11 cellular contexts compared by ENCODE assay signal in genomic region chr10:90047243-90047729, GRCh38.
A peak's percentile ranks its signal among the peaks of the same experiment; 100 is the strongest.
DNase-seq lines count a peak whose midpoint lies in the region; ATAC-seq and TF ChIP-seq lines count a peak whose summit lies in the region.
"Had no signal": no experiment of that assay in that cellular context is flagged by ENCODE, and none has a peak within 500 bp of the region (broad histone marks: within the 10 kb centered on the region; RNA-seq: fewer than 3 reads in every experiment).

No MANE protein-coding gene starts in this region.

- no peak overlapping the region for H2BK5ac ChIP-seq in mesendoderm (ENCODE audit: low read length)

- peak overlapping the region; percentile 33 to 80 (median 70); a peak in 20 of 22 replicates for H3K27ac ChIP-seq in BLaER1 treated with 17β-estradiol and CSF1 and Interleukin-3, amounts not matched to agents 10 nM and 100 nM
- H3K27ac ChIP-seq in body of pancreas (no peak overlapping the region), mesendoderm (ENCODE audit: low read depth, low read length) (no peak overlapping the region), suprapubic skin (no peak overlapping the region), smooth muscle cell (ENCODE audit: low read depth) (no peak overlapping the region)

- intact Hi-C loops in body of pancreas (cut with DNase I) = no loop called here

- H4K8ac ChIP-seq in mesendoderm (ENCODE audit: low read depth, low read length) = no peak overlapping the region

- H4K20me1 ChIP-seq in BLaER1 treated with 17β-estradiol and CSF1 and Interleukin-3, amounts not matched to agents 10 nM and 100 nM = no peaks in the 10 kb centered on the region
- H4K20me1 ChIP-seq in smooth muscle cell (ENCODE audit: low read depth) = no peaks in the 10 kb centered on the region

- H2AK5ac ChIP-seq in mesendoderm (ENCODE audit: low read length) = no peak overlapping the region

- H3K9me3 ChIP-seq in BLaER1 treated with 17β-estradiol and CSF1 and Interleukin-3, amounts not matched to agents 10 nM and 100 nM (replicated peaks in 1 of 11) = peaks cover 43 to 68% (median 60%) of the 10 kb centered on the region in 11 experiments
- no peaks in the 10 kb centered on the region for H3K9me3 ChIP-seq in body of pancreas
- no peaks in the 10 kb centered on the region for H3K9me3 ChIP-seq in suprapubic skin
- no peaks in the 10 kb centered on the region for H3K9me3 ChIP-seq in smooth muscle cell (replicated peaks; ENCODE audit: low read depth)

- H3K9ac ChIP-seq in BLaER1 treated with 17β-estradiol and CSF1 and Interleukin-3, amounts not matched to agents 10 nM and 100 nM = peak overlapping the region in 8 of 11 experiments; percentile 2 to 53 (median 14); a peak in 8 of 22 replicates
- H3K9ac ChIP-seq in mesendoderm (ENCODE audit: low read length) (no peak overlapping the region), smooth muscle cell (ENCODE audit: low read depth) (no peak overlapping the region)

- no peaks in the 10 kb centered on the region for H3K79me1 ChIP-seq in mesendoderm (ENCODE audit: low read length)

- no peak for TF ChIP-seq EP300 in suprapubic skin (IDR thresholded peaks at IDR 0.05)

- H4K5ac ChIP-seq in mesendoderm (ENCODE audit: low read length) = no peak overlapping the region

- peaks cover 29 to 75% (median 45%) of the 10 kb centered on the region in 10 experiments for H3K4me1 ChIP-seq in BLaER1 treated with 17β-estradiol and CSF1 and Interleukin-3, amounts not matched to agents 10 nM and 100 nM
- H3K4me1 ChIP-seq in body of pancreas (no peaks in the 10 kb centered on the region), mesendoderm (ENCODE audit: control insufficient read depth, low read depth, low read length) (no peaks in the 10 kb centered on the region), suprapubic skin (peaks cover 7% of the 10 kb centered on the region), smooth muscle cell (ENCODE audit: low read depth) (no peaks in the 10 kb centered on the region)

- DNase-seq in M059J (ENCODE audit: low read depth) (peak; percentile 34), body of pancreas (no peak), mesendoderm (no peak), suprapubic skin (ENCODE audit: low spot score in 2 of 2) (no peak), smooth muscle cell (lab: John Stamatoyannopoulos, UW; ENCODE audit: unreplicated experiment) (no peak)
- DNase-seq: activated CD4-positive, alpha-beta T cell treated with anti-CD3 and anti-CD28 coated beads for 48 hours; HCEC 1CT; NCI-H524 had no signal

- no peak overlapping the region for H2BK120ac ChIP-seq in mesendoderm (ENCODE audit: low read depth, low read length)

- H3F3A ChIP-seq in smooth muscle cell (ENCODE audit: low read depth) = no peaks in the 10 kb centered on the region

- peak overlapping the region; percentile 35 to 71 (median 62); a peak in 21 of 22 replicates for H3K4me2 ChIP-seq in BLaER1 treated with 17β-estradiol and CSF1 and Interleukin-3, amounts not matched to agents 10 nM and 100 nM
- H3K4me2 ChIP-seq in mesendoderm (ENCODE audit: low read length) (no peak overlapping the region), smooth muscle cell (no peak overlapping the region)

- H3K4me3 ChIP-seq in BLaER1 treated with 17β-estradiol and CSF1 and Interleukin-3, amounts not matched to agents 10 nM and 100 nM = no peak overlapping the region; a peak in 2 of 20 replicates
- H3K4me3 ChIP-seq in body of pancreas = no peak overlapping the region
- H3K4me3 ChIP-seq in mesendoderm (ENCODE audit: low read length) = no peak overlapping the region
- H3K4me3 ChIP-seq in suprapubic skin = no peak overlapping the region
- H3K4me3 ChIP-seq in smooth muscle cell = no peak overlapping the region

- ATAC-seq in GM19043 (IDR thresholded peaks at IDR 0.05; ENCODE audit: low read depth, unreplicated experiment) (peak; percentile 85), HG02840 (IDR thresholded peaks at IDR 0.05; ENCODE audit: low FRiP score, unreplicated experiment) (peak; percentile 85), body of pancreas (no peak)

- H3K23ac ChIP-seq in mesendoderm (ENCODE audit: low read length) = no peak overlapping the region

- no peaks in the 10 kb centered on the region for H3K27me3 ChIP-seq in BLaER1 treated with 17β-estradiol and CSF1 and Interleukin-3, amounts not matched to agents 10 nM and 100 nM
- H3K27me3 ChIP-seq in body of pancreas (no peaks in the 10 kb centered on the region), mesendoderm (ENCODE audit: insufficient read depth, low read length, poor library complexity) (no peaks in the 10 kb centered on the region), suprapubic skin (no peaks in the 10 kb centered on the region), smooth muscle cell (ENCODE audit: low read depth) (no peaks in the 10 kb centered on the region)

- H3K36me3 ChIP-seq in BLaER1 treated with 17β-estradiol and CSF1 and Interleukin-3, amounts not matched to agents 10 nM and 100 nM = peaks cover 0 to 42% (median 5%) of the 10 kb centered on the region in 11 experiments; a peak in 9 of 22 replicates
- no peaks in the 10 kb centered on the region for H3K36me3 ChIP-seq in body of pancreas (replicated peaks in 1 of 2; ENCODE audit: insufficient read depth in 1 of 2, low read depth in 2 of 2)
- H3K36me3 ChIP-seq in mesendoderm (ENCODE audit: control insufficient read depth, insufficient read depth, low read length) = no peaks in the 10 kb centered on the region
- no peaks in the 10 kb centered on the region for H3K36me3 ChIP-seq in suprapubic skin
- H3K36me3 ChIP-seq in smooth muscle cell (ENCODE audit: low read depth) = no peaks in the 10 kb centered on the region

- H3K79me2 ChIP-seq in mesendoderm (ENCODE audit: control insufficient read depth, insufficient read depth, low read length) = no peaks in the 10 kb centered on the region
- H3K79me2 ChIP-seq in smooth muscle cell (ENCODE audit: low read depth) = no peaks in the 10 kb centered on the region

- H2AFZ ChIP-seq in smooth muscle cell (ENCODE audit: low read depth) = no peak overlapping the region

- H3K18ac ChIP-seq in mesendoderm (ENCODE audit: low read length) = no peak overlapping the region

- H2BK15ac ChIP-seq in mesendoderm (replicated peaks; ENCODE audit: low read depth) = no peak overlapping the region

- TF ChIP-seq CTCF in body of pancreas (IDR thresholded peaks at IDR 0.05) (no peak), suprapubic skin (IDR thresholded peaks at IDR 0.05) (no peak), smooth muscle cell (IDR thresholded peaks at IDR 0.05; ENCODE audit: borderline replicate concordance, insufficient read depth, poor library complexity, severe bottlenecking) (no peak)

- no peak overlapping the region for H3K4ac ChIP-seq in mesendoderm (ENCODE audit: low read depth, low read length)

- WGBS in body of pancreas, 2 donors = 51 to 55% methylated on average over 3 of the region's 3 CpGs
- no CpG with 5 or more reads among the region's 3 CpGs for WGBS in mesendoderm (ENCODE audit: extremely low coverage, insufficient coverage, low lambda C conversion rate)
- 85% methylated on average over 3 of the region's 3 CpGs for WGBS in suprapubic skin
- 95% methylated on average over 3 of the region's 3 CpGs for WGBS in smooth muscle cell (ENCODE audit: low lambda C conversion rate)

- H3K56ac ChIP-seq in mesendoderm (ENCODE audit: low read length) = no peak overlapping the region

- TF ChIP-seq POLR2A in body of pancreas (IDR thresholded peaks at IDR 0.05) (no peak), suprapubic skin (IDR thresholded peaks at IDR 0.05) (no peak)

Comparison
In these comparisons a context has a peak if more than half of its experiments do, and no peak if none do; other contexts are left out.
1. H3K27ac ChIP-seq: peak in BLaER1 treated with 17β-estradiol and CSF1 and Interleukin-3, amounts not matched to agents 10 nM and 100 nM (11 of 11); none in body of pancreas (0 of 4), mesendoderm (single experiment), suprapubic skin (single experiment) and smooth muscle cell (single experiment).
2. H3K4me2 ChIP-seq: peak in BLaER1 treated with 17β-estradiol and CSF1 and Interleukin-3, amounts not matched to agents 10 nM and 100 nM (11 of 11); none in mesendoderm (single experiment) and smooth muscle cell (single experiment).
3. H3K9ac ChIP-seq: peak in BLaER1 treated with 17β-estradiol and CSF1 and Interleukin-3, amounts not matched to agents 10 nM and 100 nM (8 of 11); none in mesendoderm (single experiment) and smooth muscle cell (single experiment).